In genomic region chr2:239309398-239310245, GRCh38 we compare ENCODE assay signal across 12 cellular contexts.
DNase-seq lines count a peak whose midpoint lies in the region; ATAC-seq and TF ChIP-seq lines count a peak whose summit lies in the region.
"Had no signal": no experiment of that assay in that cellular context is flagged by ENCODE, and none has a peak within 500 bp of the region (broad histone marks: within the 10 kb centered on the region; RNA-seq: fewer than 3 reads in every experiment).

No MANE protein-coding gene starts in this region.

- H3K27ac ChIP-seq in endodermal cell (ENCODE audit: low read depth, low read length) (no peak overlapping the region), mucosa of rectum (ENCODE audit: low read depth in 2 of 2, low read length in 2 of 2) (peak overlapping the region; percentile 54 to 59), thoracic aorta (peak overlapping the region; percentile 37 to 49)

- H3K9me3 ChIP-seq in endodermal cell (ENCODE audit: control insufficient read depth, low read length) (peaks cover 6% of the 10 kb centered on the region), mucosa of rectum (ENCODE audit: control insufficient read depth in 2 of 2, low read length in 2 of 2) (no peaks in the 10 kb centered on the region), thoracic aorta (no peaks in the 10 kb centered on the region), MG63 (no peaks in the 10 kb centered on the region)

- H3K36me3 ChIP-seq in endodermal cell (ENCODE audit: control insufficient read depth, insufficient read depth, low read length), result no peaks in the 10 kb centered on the region
- no peaks in the 10 kb centered on the region for H3K36me3 ChIP-seq in mucosa of rectum (ENCODE audit: control insufficient read depth in 2 of 2, insufficient read depth in 2 of 2, low read length in 2 of 2)
- H3K36me3 ChIP-seq in thoracic aorta, result no peaks in the 10 kb centered on the region
- H3K36me3 ChIP-seq in MG63, result no peaks in the 10 kb centered on the region

- no peak for ATAC-seq in thoracic aorta (ENCODE audit: insufficient number of reproducible peaks, low FRiP score, low read depth)
- no peak for ATAC-seq in GM19452 (IDR thresholded peaks at IDR 0.05; ENCODE audit: unreplicated experiment)
- no peak for ATAC-seq in HG03571 (IDR thresholded peaks at IDR 0.05; ENCODE audit: unreplicated experiment)
- ATAC-seq: naive thymus-derived CD8-positive, alpha-beta T cell had no signal

- peaks cover 8% of the 10 kb centered on the region for H3K36me3 Mint-ChIP-seq in endodermal cell (ENCODE audit: low read depth)

- H3K4me1 ChIP-seq in endodermal cell (ENCODE audit: control insufficient read depth, insufficient read depth, low read length), result peaks cover 7% of the 10 kb centered on the region
- peaks cover 3 to 8% of the 10 kb centered on the region in 2 donors for H3K4me1 ChIP-seq in mucosa of rectum (ENCODE audit: control insufficient read depth in 2 of 2, insufficient read depth in 2 of 2, low read length in 2 of 2)
- H3K4me1 ChIP-seq in thoracic aorta (ENCODE audit: control insufficient read depth in 1 of 2, low read depth in 2 of 2), result peaks cover 17 to 65% of the 10 kb centered on the region in 2 donors

- DNase-seq in SK-N-DZ (ENCODE audit: low spot score) (peak; percentile 82), endodermal cell (peak; percentile 40), thoracic aorta (ENCODE audit: low spot score) (no peak), MG63 (no peak)
- DNase-seq: activated naive CD8-positive, alpha-beta T cell treated with anti-CD3 and anti-CD28 coated beads, Interleukin-2, amount 10 ng/mL, durations not matched to agents 7 days and 5 days; GDM1; glutamatergic neuron; KBM-7 had no signal

- no peaks in the 10 kb centered on the region for H3K27me3 Mint-ChIP-seq in endodermal cell (ENCODE audit: insufficient read depth)
- H3K27me3 Mint-ChIP-seq: activated naive CD8-positive, alpha-beta T cell treated with anti-CD3 and anti-CD28 coated beads, Interleukin-2, amount 10 ng/mL, durations not matched to agents 7 days and 5 days; naive thymus-derived CD8-positive, alpha-beta T cell had no signal

- H3K4me1 Mint-ChIP-seq in endodermal cell, result peaks cover 19% of the 10 kb centered on the region

- H3K27me3 ChIP-seq in endodermal cell (ENCODE audit: control insufficient read depth, insufficient read depth, low read length, poor library complexity, severe bottlenecking) (no peaks in the 10 kb centered on the region), mucosa of rectum (ENCODE audit: control insufficient read depth in 2 of 2, insufficient read depth in 2 of 2, low read length in 2 of 2) (no peaks in the 10 kb centered on the region), thoracic aorta (replicated peaks; ENCODE audit: insufficient read depth) (no peaks in the 10 kb centered on the region), MG63 (no peaks in the 10 kb centered on the region)

- 91 to 94% methylated on average over 12 to 18 of the region's 18 CpGs for WGBS in endodermal cell (ENCODE audit: insufficient coverage in 1 of 2, insufficient read length in 1 of 2), 2 experiments

- peaks cover 7% of the 10 kb centered on the region for H3K9me3 Mint-ChIP-seq in endodermal cell
- H3K9me3 Mint-ChIP-seq: activated naive CD8-positive, alpha-beta T cell treated with anti-CD3 and anti-CD28 coated beads, Interleukin-2, amount 10 ng/mL, durations not matched to agents 7 days and 5 days had no signal

- peak overlapping the region; percentile 66 for H3K27ac Mint-ChIP-seq in endodermal cell
- H3K27ac Mint-ChIP-seq: activated naive CD8-positive, alpha-beta T cell treated with anti-CD3 and anti-CD28 coated beads, Interleukin-2, amount 10 ng/mL, durations not matched to agents 7 days and 5 days had no signal

- H3K4me3 Mint-ChIP-seq in endodermal cell, result no peak overlapping the region
- H3K4me3 Mint-ChIP-seq: activated naive CD8-positive, alpha-beta T cell treated with anti-CD3 and anti-CD28 coated beads, Interleukin-2, amount 10 ng/mL, durations not matched to agents 7 days and 5 days had no signal

- H3K9ac ChIP-seq in endodermal cell (ENCODE audit: extremely low read depth, low read length, poor library complexity, severe bottlenecking), result no peak overlapping the region
- H3K9ac ChIP-seq in mucosa of rectum (ENCODE audit: low read depth in 1 of 2, low read length in 2 of 2), result no peak overlapping the region

- H3K4me3 ChIP-seq in endodermal cell (ENCODE audit: low read length), result no peak overlapping the region
- peak overlapping the region in 1 of 2 donors; percentile 67 for H3K4me3 ChIP-seq in mucosa of rectum (ENCODE audit: low read length in 2 of 2)
- peak overlapping the region; percentile 48 for H3K4me3 ChIP-seq in thoracic aorta
- no peak overlapping the region for H3K4me3 ChIP-seq in MG63

- TF ChIP-seq CTCF in endodermal cell (conservative IDR thresholded peaks at IDR 0.05) (no peak), thoracic aorta (IDR thresholded peaks at IDR 0.05) (no peak)

Comparison
In these comparisons a context has a peak if more than half of its experiments do, and no peak if none do; other contexts are left out.
1. DNase-seq: peak in SK-N-DZ (single experiment) and endodermal cell (single experiment); none in thoracic aorta (single experiment) and MG63 (single experiment).